In genomic region chr4:156475322-156475721, GRCh38 we compare ENCODE assay signal across 8 cellular contexts.
DNase-seq lines count a peak whose midpoint lies in the region; ATAC-seq and TF ChIP-seq lines count a peak whose summit lies in the region.

No MANE protein-coding gene starts in this region.

- no peaks in the 10 kb centered on the region for H3K36me3 Mint-ChIP-seq in MCF 10A (ENCODE audit: insufficient read depth, unreplicated experiment)
- H3K36me3 Mint-ChIP-seq in activated T-helper 17 cell treated with anti-CD3 and anti-CD28 coated beads, Interleukin-2, amount 50 U/mL, for 72 hours (ENCODE audit: low read depth) = no peaks in the 10 kb centered on the region

- H3K4me3 ChIP-seq in left lung = no peak overlapping the region

- no peaks in the 10 kb centered on the region for H3K27me3 ChIP-seq in left lung

- H3K9me3 ChIP-seq in left lung = no peaks in the 10 kb centered on the region

- CTCF ChIA-PET in GM10248 (lab: Yijun Ruan, JAX) = interaction anchor here (1.6 to 3.4 kb wide), 4 partner anchors 8 to 729 kb away, joined by 4 to 13 read pairs (median 6); no protein-coding TSS in a partner anchor
- CTCF ChIA-PET in MCF 10A (lab: Yijun Ruan, JAX) = interaction anchor here (0.5 to 6.6 kb wide), 40 partner anchors 17 to 1900 kb away, joined by 3 to 93 read pairs (median 4); partner anchors contain the start of gene PDGFC

- peak; percentile 14 for TF ChIP-seq CTCF in GM10248 (IDR thresholded peaks at IDR 0.05; ENCODE audit: control extremely low read depth, extremely low read depth, low read depth, missing control alignments)
- TF ChIP-seq CTCF in MCF 10A (IDR thresholded peaks at IDR 0.05; ENCODE audit: unreplicated experiment) = peak; percentile 65
- peak; percentile 25 to 35 for TF ChIP-seq CTCF in left lung (IDR thresholded peaks at IDR 0.05)

- no peaks in the 10 kb centered on the region for H3K4me1 ChIP-seq in left lung

- peak overlapping the region; percentile 88 for H3K27ac Mint-ChIP-seq in MCF 10A (ENCODE audit: low read depth, unreplicated experiment)
- no peak overlapping the region for H3K27ac Mint-ChIP-seq in activated T-helper 17 cell treated with anti-CD3 and anti-CD28 coated beads, Interleukin-2, amount 50 U/mL, for 72 hours

- intact Hi-C loops in MCF 10A (cut with micrococcal nuclease) = loop anchor here (1.0 to 10.0 kb wide), 14 partner anchors 117 to 1697 kb away; partner anchors contain the start of genes CTSO and GASK1B
- intact Hi-C loops in left lung (cut with DNase I) = no loop called here

- no peak overlapping the region for H3K4me3 Mint-ChIP-seq in MCF 10A (ENCODE audit: unreplicated experiment)
- no peak overlapping the region for H3K4me3 Mint-ChIP-seq in activated T-helper 17 cell treated with anti-CD3 and anti-CD28 coated beads, Interleukin-2, amount 50 U/mL, for 72 hours

- H3K27me3 Mint-ChIP-seq in MCF 10A (ENCODE audit: insufficient read depth, unreplicated experiment) = no peaks in the 10 kb centered on the region
- no peaks in the 10 kb centered on the region for H3K27me3 Mint-ChIP-seq in activated T-helper 17 cell treated with anti-CD3 and anti-CD28 coated beads, Interleukin-2, amount 50 U/mL, for 72 hours

- POLR2A ChIA-PET in GM10248 (lab: Yijun Ruan, JAX) = no interaction called here
- POLR2A ChIA-PET in MCF 10A (lab: Yijun Ruan, JAX) = interaction anchor here (0.6 to 4.8 kb wide), 18 partner anchors 61 to 594 kb away, joined by 3 to 53 read pairs (median 4); partner anchors contain the start of gene PDGFC

- H3K9me3 Mint-ChIP-seq in MCF 10A (ENCODE audit: unreplicated experiment) = no peaks in the 10 kb centered on the region
- H3K9me3 Mint-ChIP-seq in activated T-helper 17 cell treated with anti-CD3 and anti-CD28 coated beads, Interleukin-2, amount 50 U/mL, for 72 hours = peaks cover 7% of the 10 kb centered on the region

- ATAC-seq in left lung = peak; percentile 87
- no peak for ATAC-seq in activated T-helper 17 cell treated with anti-CD3 and anti-CD28 coated beads, Interleukin-2, amount 50 U/mL, for 72 hours (replicated peaks)
- no peak for ATAC-seq in HG03520 (IDR thresholded peaks at IDR 0.05; ENCODE audit: unreplicated experiment)

- DNase-seq in GM10248 (ENCODE audit: extremely low spot score) (no peak), NCI-H2029 treated with DMSO at 0.1 percent for 48 hours (lab: John Stamatoyannopoulos, UW) (peak; percentile 32), MCF 10A (ENCODE audit: unreplicated experiment) (peak; percentile 70), left lung (no peak)
- DNase-seq in activated CD4-positive, alpha-beta T cell treated with anti-CD3 and anti-CD28 coated beads for 48 hours = no peak
- no peak for DNase-seq in central memory CD4-positive, alpha-beta T cell

- H3K36me3 ChIP-seq in left lung = no peaks in the 10 kb centered on the region

- peaks cover 11% of the 10 kb centered on the region for H3K4me1 Mint-ChIP-seq in MCF 10A (ENCODE audit: insufficient read depth, unreplicated experiment)
- H3K4me1 Mint-ChIP-seq in activated T-helper 17 cell treated with anti-CD3 and anti-CD28 coated beads, Interleukin-2, amount 50 U/mL, for 72 hours = no peaks in the 10 kb centered on the region

- H3K27ac ChIP-seq in left lung = no peak overlapping the region

- no TSS peak for BruUV-seq in MCF 10A (replicated peaks; lab: Mats Ljungman, UMichigan)

Comparison
In these comparisons a context has a peak if more than half of its experiments do, and no peak if none do; other contexts are left out.
1. DNase-seq: peak in NCI-H2029 treated with DMSO at 0.1 percent for 48 hours (single experiment) and MCF 10A (single experiment); none in GM10248 (single experiment), left lung (0 of 2), activated CD4-positive, alpha-beta T cell treated with anti-CD3 and anti-CD28 coated beads for 48 hours (single experiment) and central memory CD4-positive, alpha-beta T cell (single experiment).
2. CTCF ChIP-seq: peak in every context shown above with its lines; median percentile 65 in MCF 10A; 30 in left lung; 14 in GM10248.